ENCODE assay signal across 8 cellular contexts in the genomic region with DNA sequence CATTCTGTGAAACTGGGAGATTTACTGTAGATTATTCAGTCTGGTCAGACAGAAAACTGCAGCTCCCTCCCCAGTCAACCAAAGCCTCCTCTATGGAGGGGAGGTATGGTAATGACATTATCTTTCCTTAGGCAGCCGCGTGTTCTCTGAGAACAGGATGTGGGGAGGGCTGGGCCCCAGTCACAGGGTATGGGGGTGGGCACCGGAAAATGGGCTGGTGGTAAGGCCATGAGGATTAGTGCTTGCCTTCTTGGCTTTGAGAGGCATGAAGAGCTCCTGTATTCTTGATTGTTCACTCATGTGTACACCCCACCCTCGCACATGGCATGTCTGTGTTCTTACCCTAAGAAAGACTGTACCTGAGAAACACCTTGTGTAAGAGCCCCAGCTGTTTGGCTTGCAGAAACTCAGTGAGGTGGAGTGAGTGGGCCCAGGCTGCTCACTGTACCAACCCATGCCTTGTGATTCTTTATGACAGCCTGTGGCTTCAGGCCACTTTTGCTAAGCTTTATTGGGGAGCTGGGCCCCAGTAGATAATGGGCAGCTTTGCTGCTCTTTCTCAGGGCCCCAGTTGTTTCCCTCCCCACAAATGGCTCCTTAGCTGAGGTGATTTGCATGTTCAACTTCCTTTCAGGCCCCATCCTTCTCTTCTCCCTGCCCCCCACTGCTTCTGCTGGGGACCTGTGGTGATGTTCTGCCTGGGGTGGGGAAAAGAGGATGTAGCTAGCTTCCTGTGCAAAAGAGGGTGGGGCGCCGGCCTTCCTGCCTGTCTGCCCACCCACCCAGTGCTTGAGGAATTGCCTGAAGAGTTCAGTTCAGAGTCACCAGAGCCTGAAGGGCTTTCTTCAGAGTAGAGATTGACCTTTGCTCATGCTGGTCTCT. TPM values are rescaled to one million over a fixed set of nuclear protein-coding genes. Genes with fewer than 3 reads are reported as not detected.
DNase-seq lines count a peak whose midpoint lies in the region; ATAC-seq and TF ChIP-seq lines count a peak whose summit lies in the region.

No MANE protein-coding gene starts in this region.

- no peaks in the 10 kb centered on the region for H3K36me3 ChIP-seq in CD8-positive, alpha-beta memory T cell (ENCODE audit: insufficient read depth, low read length)
- H3K36me3 ChIP-seq in osteoblast (ENCODE audit: insufficient read depth, low read length), result peaks cover 6% of the 10 kb centered on the region

- TF ChIP-seq CTCF in osteoblast (IDR thresholded peaks at IDR 0.05; ENCODE audit: extremely low read depth, low read depth, low read length), result no peak

- no peaks in the 10 kb centered on the region for H3K9me3 Mint-ChIP-seq in CD8-positive, alpha-beta memory T cell

- H3K4me3 ChIP-seq in CD8-positive, alpha-beta memory T cell (ENCODE audit: low read length), result peak overlapping the region; percentile 44
- no peak overlapping the region for H3K4me3 ChIP-seq in osteoblast (ENCODE audit: insufficient read depth, low read length)

- peak overlapping the region; percentile 45 for H3K27ac ChIP-seq in CD8-positive, alpha-beta memory T cell (ENCODE audit: low read depth, low read length)
- peak overlapping the region; percentile 81 for H3K27ac ChIP-seq in osteoblast (ENCODE audit: low read depth, low read length)

- peaks cover 92 to 97% (median 93%) of the 10 kb centered on the region in 3 donors for H3K4me1 Mint-ChIP-seq in CD8-positive, alpha-beta memory T cell

- ATAC-seq in GM21526 (IDR thresholded peaks at IDR 0.05; ENCODE audit: low FRiP score, unreplicated experiment), result peak; percentile 76

- no peaks in the 10 kb centered on the region for H3K9me3 ChIP-seq in CD8-positive, alpha-beta memory T cell (ENCODE audit: low read length)
- H3K9me3 ChIP-seq in osteoblast (ENCODE audit: low read depth, low read length), result no peaks in the 10 kb centered on the region

- H3K79me2 ChIP-seq in osteoblast (ENCODE audit: insufficient read depth, low read length), result peaks cover 93% of the 10 kb centered on the region

- POLR2A ChIA-PET in CD8-positive, alpha-beta memory T cell (lab: Charles Lee), result interaction anchor here (0.6 to 1.8 kb wide), 6 partner anchors 9 to 102 kb away, joined by 3 to 7 read pairs (median 3); no protein-coding TSS in a partner anchor

- H3K27me3 Mint-ChIP-seq in CD8-positive, alpha-beta memory T cell, result peaks cover 0 to 2% of the 10 kb centered on the region in 2 donors

- no peak overlapping the region for H2AFZ ChIP-seq in osteoblast (ENCODE audit: low read length)

- H3K4me3 Mint-ChIP-seq in CD8-positive, alpha-beta memory T cell, result peak overlapping the region; percentile 68 to 93 (median 82)

- H3K4me1 ChIP-seq in CD8-positive, alpha-beta memory T cell (ENCODE audit: insufficient read depth, low read length), result peaks cover 90% of the 10 kb centered on the region
- H3K4me1 ChIP-seq in osteoblast (ENCODE audit: insufficient read depth, low read length), result peaks cover 41% of the 10 kb centered on the region

- H3K4me2 ChIP-seq in osteoblast (ENCODE audit: insufficient read depth, low read length), result peak overlapping the region; percentile 53

- peaks cover 5 to 53% (median 17%) of the 10 kb centered on the region in 3 donors for H3K36me3 Mint-ChIP-seq in CD8-positive, alpha-beta memory T cell

- in situ Hi-C loops in KBM-7 (cut with MboI; ENCODE audit: low pct_unique_long_range_greater_than_20kb, low sequenced_read_pairs), result no loop called here

- CTCF ChIA-PET in CD8-positive, alpha-beta memory T cell (lab: Charles Lee), result interaction anchor here (0.8 to 2.0 kb wide), 3 partner anchors 25 to 30 kb away, joined by 3 to 5 read pairs (median 4); partner anchors contain the start of gene MSN

- H3K27ac Mint-ChIP-seq in CD8-positive, alpha-beta memory T cell, result peak overlapping the region; percentile 90 to 99 (median 96)

- DNase-seq in CD8-positive, alpha-beta memory T cell, result peak; percentile 53 to 83 (median 79)
- DNase-seq in KBM-7 (peak; percentile 99), osteoblast (ENCODE audit: insufficient read length, low spot score, missing footprints) (no peak), ureter (ENCODE audit: low spot score) (peak; percentile 47), AG08395 (ENCODE audit: low spot score) (no peak)
- DNase-seq in activated CD4-positive, alpha-beta T cell treated with anti-CD3 and anti-CD28 coated beads for 48 hours, result peak; percentile 80
- DNase-seq in effector CD8-positive, alpha-beta T cell (lab: John Stamatoyannopoulos, UW), result peak; percentile 33

- H4K20me1 ChIP-seq in osteoblast (ENCODE audit: insufficient read depth, low read length), result peaks cover 33% of the 10 kb centered on the region

- no peaks in the 10 kb centered on the region for H3K27me3 ChIP-seq in CD8-positive, alpha-beta memory T cell (ENCODE audit: insufficient read depth, low read length, poor library complexity, severe bottlenecking)
- no peaks in the 10 kb centered on the region for H3K27me3 ChIP-seq in osteoblast (ENCODE audit: insufficient read depth, low read length)

RNA-seq across cellular contexts. Expression of gene MSN, which starts 30.7 kb away (rescaled TPM):
- 100 to 1,000 TPM; 403 to 410 TPM for total RNA-seq in CD8-positive, alpha-beta memory T cell
- 760 TPM for polyA plus RNA-seq in CD8-positive, alpha-beta memory T cell
- total RNA-seq in osteoblast (236 and 249 TPM in 2 replicates), ureter (134 TPM)

Comparison
In these comparisons a context has a peak if more than half of its experiments do, and no peak if none do; other contexts are left out.
1. DNase-seq: peak in CD8-positive, alpha-beta memory T cell (5 of 5), KBM-7 (single experiment), activated CD4-positive, alpha-beta T cell treated with anti-CD3 and anti-CD28 coated beads for 48 hours (single experiment), effector CD8-positive, alpha-beta T cell (single experiment) and ureter (single experiment); none in osteoblast (single experiment) and AG08395 (single experiment).